In the genomic region with DNA sequence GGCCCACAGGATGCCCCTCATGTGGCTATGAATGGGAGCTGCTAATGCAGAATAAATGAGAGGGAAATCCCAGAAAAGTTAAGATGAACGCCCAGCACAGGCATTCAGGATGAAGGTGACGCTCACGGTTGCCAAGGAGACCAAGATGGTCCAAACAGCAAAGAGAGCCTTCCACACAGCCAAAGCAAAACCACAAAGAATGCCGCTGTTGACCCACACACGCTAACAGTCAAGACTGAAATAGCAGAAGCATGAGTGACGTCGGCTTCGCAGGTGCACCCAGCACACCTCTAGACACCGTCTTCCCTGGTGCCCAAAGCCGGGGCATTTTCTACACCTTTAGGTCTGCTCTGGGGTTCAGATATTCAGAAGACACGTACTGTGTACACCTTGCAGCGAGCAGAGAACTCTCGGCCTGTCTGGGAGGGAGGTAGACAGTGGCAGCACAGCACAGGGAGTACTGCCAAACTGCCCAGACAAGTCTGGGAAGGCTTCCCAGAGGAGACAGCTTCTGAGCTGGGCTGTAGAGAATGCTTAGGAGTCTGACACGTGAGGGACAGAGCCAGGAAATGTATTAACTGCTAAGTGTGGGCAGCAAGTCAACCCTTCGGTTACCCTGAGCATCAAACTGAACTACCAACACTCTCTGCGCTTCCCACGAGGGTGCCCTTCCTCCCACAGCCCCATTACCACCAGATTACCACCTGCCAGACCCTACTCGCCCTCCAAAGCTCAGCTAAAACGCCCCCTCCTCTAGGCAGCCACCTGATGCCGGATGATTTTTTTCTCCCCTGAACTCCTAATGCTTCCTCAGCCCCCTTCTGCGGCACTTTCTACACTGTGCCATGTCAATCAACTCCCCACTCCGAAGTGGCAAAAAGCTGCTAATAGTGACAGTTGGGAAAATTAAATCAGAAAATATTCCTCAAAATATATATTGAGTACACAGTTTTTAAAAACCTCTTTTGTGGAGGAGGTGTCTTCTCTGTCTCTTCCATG, we compare ENCODE assay signal across 8 cellular contexts. TPM values are rescaled to one million over a fixed set of nuclear protein-coding genes. Genes with fewer than 3 reads are reported as not detected.
DNase-seq lines count a peak whose midpoint lies in the region; ATAC-seq and TF ChIP-seq lines count a peak whose summit lies in the region.

No MANE protein-coding gene starts in this region.

- H3K27me3 ChIP-seq in SK-N-SH (ENCODE audit: insufficient read depth) (no peaks in the 10 kb centered on the region), lung (ENCODE audit: control insufficient read depth, insufficient read depth) (no peaks in the 10 kb centered on the region), sigmoid colon (no peaks in the 10 kb centered on the region)

- no peak overlapping the region for H3K9ac ChIP-seq in SK-N-SH

- POLR2A ChIA-PET in SK-N-SH (lab: Yijun Ruan, JAX) = no interaction called here

- H3K9me2 ChIP-seq in SK-N-SH = no peaks in the 10 kb centered on the region

- no peak overlapping the region for H3K4me2 ChIP-seq in SK-N-SH

- no peak for TF ChIP-seq EP300 in SK-N-SH (IDR thresholded peaks at IDR 0.05; ENCODE audit: borderline replicate concordance in 1 of 2, low read depth in 1 of 2, low read length in 1 of 2)
- TF ChIP-seq EP300 in sigmoid colon (IDR thresholded peaks at IDR 0.05) = no peak

- H3K4me3 ChIP-seq in SK-N-SH (ENCODE audit: low read depth in 2 of 2, low read length in 1 of 2) = no peak overlapping the region
- H3K4me3 ChIP-seq in lung = no peak overlapping the region
- no peak overlapping the region for H3K4me3 ChIP-seq in sigmoid colon

- no peak overlapping the region for H2AFZ ChIP-seq in SK-N-SH (ENCODE audit: low read depth)

- no peak for TF ChIP-seq RAD21 in SK-N-SH (IDR thresholded peaks at IDR 0.05; ENCODE audit: low read length)

- no peaks in the 10 kb centered on the region for H3K9me3 ChIP-seq in SK-N-SH
- H3K9me3 ChIP-seq in lung (ENCODE audit: control insufficient read depth in 2 of 2, insufficient read depth in 1 of 2, low read length in 1 of 2) = no peaks in the 10 kb centered on the region
- H3K9me3 ChIP-seq in sigmoid colon = no peaks in the 10 kb centered on the region

- no peak for TF ChIP-seq CTCF in SK-N-SH (IDR thresholded peaks at IDR 0.05)
- no peak for TF ChIP-seq CTCF in lung (IDR thresholded peaks at IDR 0.05; ENCODE audit: control extremely low read depth, extremely low read depth)
- no peak for TF ChIP-seq CTCF in sigmoid colon (IDR thresholded peaks at IDR 0.05)

- no peak for DNase-seq in SK-N-SH
- DNase-seq in MV-4-11 (lab: John Stamatoyannopoulos, UW) = peak; percentile 82
- DNase-seq in activated T-helper 1 cell treated with anti-CD3 and anti-CD28 coated beads, Interleukin-2, amount 50 U/mL, for 16 hours (ENCODE audit: low read depth in 1 of 2, low spot score in 1 of 2) = peak; percentile 36 to 59
- peak; percentile 88 for DNase-seq in lung (ENCODE audit: low spot score)
- DNase-seq in sigmoid colon = no peak
- DNase-seq in 8988T = no peak

- WGBS in SK-N-SH (ENCODE audit: low lambda C conversion rate) = 70% methylated on average over 18 of the region's 22 CpGs
- WGBS in lung, 2 donors = 33 to 41% methylated on average over 22 of the region's 22 CpGs
- WGBS in sigmoid colon, 2 donors = 54 to 78% methylated on average over 22 of the region's 22 CpGs

- peak; percentile 36 for ATAC-seq in SK-N-SH treated with all-trans-retinoic acid at 6 μM for 48 hours
- ATAC-seq in HG02588 (IDR thresholded peaks at IDR 0.05; ENCODE audit: unreplicated experiment) = peak; percentile 56
- peak; percentile 67 for ATAC-seq in lung (ENCODE audit: insufficient read depth, low FRiP score)

- H3K36me3 ChIP-seq in SK-N-SH (replicated peaks in 1 of 2; ENCODE audit: control insufficient read depth in 1 of 2, insufficient read depth in 2 of 2, low read length in 1 of 2) (no peaks in the 10 kb centered on the region), lung (ENCODE audit: control insufficient read depth in 2 of 2, insufficient read depth in 2 of 2, low read length in 2 of 2) (no peaks in the 10 kb centered on the region), sigmoid colon (no peaks in the 10 kb centered on the region)

- no peak overlapping the region for H3K27ac ChIP-seq in SK-N-SH (ENCODE audit: low read depth in 2 of 2, low read length in 1 of 2)
- H3K27ac ChIP-seq in lung (ENCODE audit: low read depth in 1 of 2, low read length in 1 of 2) = peak overlapping the region in 1 of 2 donors; percentile 92
- H3K27ac ChIP-seq in sigmoid colon = peak overlapping the region in 1 of 4 donors; percentile 32

- intact Hi-C loops in sigmoid colon (cut with DNase I) = no loop called here

- CTCF ChIA-PET in SK-N-SH (lab: Yijun Ruan, JAX) = interaction anchor here (0.8 to 14.4 kb wide), 4 partner anchors 10 to 42 kb away, joined by 3 to 154 read pairs (median 4); no protein-coding TSS in a partner anchor

- H3K4me1 ChIP-seq in SK-N-SH (ENCODE audit: control insufficient read depth in 1 of 2, insufficient read depth in 2 of 2, low read depth in 1 of 2, low read length in 1 of 2) (peaks cover 0 to 30% of the 10 kb centered on the region in 2 experiments; a peak in 1 of 4 replicates), lung (ENCODE audit: control insufficient read depth in 2 of 2, insufficient read depth in 2 of 2, low read length in 2 of 2) (peaks cover 0 to 32% of the 10 kb centered on the region in 2 donors), sigmoid colon (peaks cover 0 to 6% (median 0%) of the 10 kb centered on the region in 4 donors)

- H3F3A ChIP-seq in SK-N-SH (replicated peaks; ENCODE audit: insufficient read depth) = no peaks in the 10 kb centered on the region

- no peak for TF ChIP-seq POLR2A in sigmoid colon (IDR thresholded peaks at IDR 0.05)

- H3K79me2 ChIP-seq in SK-N-SH (ENCODE audit: insufficient read depth) = no peaks in the 10 kb centered on the region

- no peaks in the 10 kb centered on the region for H4K20me1 ChIP-seq in SK-N-SH (ENCODE audit: insufficient read depth)

TF ChIP-seq in SK-N-SH treated with all-trans-retinoic acid at 6 μM for 48 hours, 23 proteins besides CTCF, POLR2A, EP300 and RAD21:
- TF ChIP-seq ZC3H10 (CRISPR knock-in tag; IDR thresholded peaks at IDR 0.05) (no peak), ZFP3 (CRISPR knock-in tag; IDR thresholded peaks at IDR 0.05) (peak; percentile 97)

TF ChIP-seq in SK-N-SH, 30 proteins besides CTCF, POLR2A, EP300 and RAD21:
- TF ChIP-seq YY1 (IDR thresholded peaks at IDR 0.05; ENCODE audit: low read depth) (no peak), EZH2phosphoT487 (IDR thresholded peaks at IDR 0.05; ENCODE audit: borderline replicate concordance, low read depth) (no peak), GATA2 (CRISPR knock-in tag; IDR thresholded peaks at IDR 0.05) (no peak), POLR2AphosphoS5 (IDR thresholded peaks at IDR 0.05; ENCODE audit: low read depth, low read length) (no peak), MEF2A (IDR thresholded peaks at IDR 0.05; ENCODE audit: borderline replicate concordance, low read depth) (no peak), RXRA (IDR thresholded peaks at IDR 0.05; ENCODE audit: borderline replicate concordance, low read depth) (no peak), CHD2 (IDR thresholded peaks at IDR 0.05; ENCODE audit: low read length, partially characterized antibody) (no peak), NRF1 (IDR thresholded peaks at IDR 0.05; ENCODE audit: low read depth, low read length) (no peak), TCF12 (IDR thresholded peaks at IDR 0.05) (no peak), ELF1 (IDR thresholded peaks at IDR 0.05) (no peak), NFIC (IDR thresholded peaks at IDR 0.05; ENCODE audit: borderline replicate concordance) (no peak)
- TF ChIP-seq, protein P1, sequence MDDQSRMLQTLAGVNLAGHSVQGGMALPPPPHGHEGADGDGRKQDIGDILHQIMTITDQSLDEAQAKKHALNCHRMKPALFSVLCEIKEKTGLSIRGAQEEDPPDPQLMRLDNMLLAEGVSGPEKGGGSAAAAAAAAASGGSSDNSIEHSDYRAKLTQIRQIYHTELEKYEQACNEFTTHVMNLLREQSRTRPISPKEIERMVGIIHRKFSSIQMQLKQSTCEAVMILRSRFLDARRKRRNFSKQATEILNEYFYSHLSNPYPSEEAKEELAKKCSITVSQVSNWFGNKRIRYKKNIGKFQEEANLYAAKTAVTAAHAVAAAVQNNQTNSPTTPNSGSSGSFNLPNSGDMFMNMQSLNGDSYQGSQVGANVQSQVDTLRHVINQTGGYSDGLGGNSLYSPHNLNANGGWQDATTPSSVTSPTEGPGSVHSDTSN (IDR thresholded peaks at IDR 0.05) = no peak
- TF ChIP-seq, protein P2, sequence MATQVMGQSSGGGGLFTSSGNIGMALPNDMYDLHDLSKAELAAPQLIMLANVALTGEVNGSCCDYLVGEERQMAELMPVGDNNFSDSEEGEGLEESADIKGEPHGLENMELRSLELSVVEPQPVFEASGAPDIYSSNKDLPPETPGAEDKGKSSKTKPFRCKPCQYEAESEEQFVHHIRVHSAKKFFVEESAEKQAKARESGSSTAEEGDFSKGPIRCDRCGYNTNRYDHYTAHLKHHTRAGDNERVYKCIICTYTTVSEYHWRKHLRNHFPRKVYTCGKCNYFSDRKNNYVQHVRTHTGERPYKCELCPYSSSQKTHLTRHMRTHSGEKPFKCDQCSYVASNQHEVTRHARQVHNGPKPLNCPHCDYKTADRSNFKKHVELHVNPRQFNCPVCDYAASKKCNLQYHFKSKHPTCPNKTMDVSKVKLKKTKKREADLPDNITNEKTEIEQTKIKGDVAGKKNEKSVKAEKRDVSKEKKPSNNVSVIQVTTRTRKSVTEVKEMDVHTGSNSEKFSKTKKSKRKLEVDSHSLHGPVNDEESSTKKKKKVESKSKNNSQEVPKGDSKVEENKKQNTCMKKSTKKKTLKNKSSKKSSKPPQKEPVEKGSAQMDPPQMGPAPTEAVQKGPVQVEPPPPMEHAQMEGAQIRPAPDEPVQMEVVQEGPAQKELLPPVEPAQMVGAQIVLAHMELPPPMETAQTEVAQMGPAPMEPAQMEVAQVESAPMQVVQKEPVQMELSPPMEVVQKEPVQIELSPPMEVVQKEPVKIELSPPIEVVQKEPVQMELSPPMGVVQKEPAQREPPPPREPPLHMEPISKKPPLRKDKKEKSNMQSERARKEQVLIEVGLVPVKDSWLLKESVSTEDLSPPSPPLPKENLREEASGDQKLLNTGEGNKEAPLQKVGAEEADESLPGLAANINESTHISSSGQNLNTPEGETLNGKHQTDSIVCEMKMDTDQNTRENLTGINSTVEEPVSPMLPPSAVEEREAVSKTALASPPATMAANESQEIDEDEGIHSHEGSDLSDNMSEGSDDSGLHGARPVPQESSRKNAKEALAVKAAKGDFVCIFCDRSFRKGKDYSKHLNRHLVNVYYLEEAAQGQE (IDR thresholded peaks at IDR 0.05; ENCODE audit: low read depth, low read length) = no peak

RNA-seq across cellular contexts. Expression of a gene that starts 50.1 kb away (rescaled TPM):
- polyA plus RNA-seq in SK-N-SH (2012; rRNA removed) (0.28 and 0.39 TPM in 2 replicates), lung (10 to 100 TPM; 16.5 to 20.6 TPM), sigmoid colon (10 to 100 TPM; 14.4 to 45.7 (median 21.0) TPM)
- polyA plus RNA-seq in SK-N-SH (2012; cell fraction: cytosol; rRNA removed) = 0.37 and 0.50 TPM in 2 replicates
- polyA plus RNA-seq in SK-N-SH (2012; cell fraction: nucleus; rRNA removed) = 0.35 and 0.46 TPM in 2 replicates
- total RNA-seq in lung (10 to 100 TPM; 43.7 to 66.0 TPM), sigmoid colon (1 to 10 TPM in 3 of 4 donors, under 1 TPM in 1; 0.95 to 3.9 (median 1.4) TPM)

Comparison
In these comparisons a context has a peak if more than half of its experiments do, and no peak if none do; other contexts are left out.
1. DNase-seq: peak in MV-4-11 (single experiment), activated T-helper 1 cell treated with anti-CD3 and anti-CD28 coated beads, Interleukin-2, amount 50 U/mL, for 16 hours (2 of 2) and lung (single experiment); none in SK-N-SH (single experiment), sigmoid colon (single experiment) and 8988T (single experiment).
2. RNA of a gene that starts 50.1 kb away (polyA plus RNA-seq): 14.4 to 45.7 TPM in sigmoid colon and 16.5 to 20.6 TPM in lung; 0.28 to 0.50 TPM in SK-N-SH; every median in the first group is over 10 times any median in the second.
3. Peak in every context shown above with its lines, with median percentiles within 50 percentile points of each other: ATAC-seq.